In genomic region chr7:155369766-155370165, GRCh38 we compare ENCODE assay signal across 32 cellular contexts.
"Had no signal": no experiment of that assay in that cellular context is flagged by ENCODE, and none has a peak within 500 bp of the region (broad histone marks: within the 10 kb centered on the region; RNA-seq: fewer than 3 reads in every experiment).

No MANE protein-coding gene starts in this region.

- DNase-seq: activated CD4-positive, alpha-beta memory T cell treated with anti-CD3 and anti-CD28 coated beads, Interleukin-2, amount 10 ng/mL, durations not matched to agents 7 days and 5 days; activated CD4-positive, alpha-beta T cell treated with anti-CD3 and anti-CD28 coated beads for 1 hour; activated CD4-positive, alpha-beta T cell treated with anti-CD3 and anti-CD28 coated beads for 48 hours; activated CD4-positive, CD25-positive, alpha-beta regulatory T cell; activated CD8-positive, alpha-beta memory T cell treated with anti-CD3 and anti-CD28 coated beads for 24 hours; activated CD8-positive, alpha-beta memory T cell treated with anti-CD3 and anti-CD28 coated beads, Interleukin-2, amount 10 ng/mL, durations not matched to agents 7 days and 5 days; activated CD8-positive, alpha-beta memory T cell treated with anti-CD3 and anti-CD28 coated beads, Interleukin-2, amount 50 U/mL, for 48 hours; activated effector memory CD4-positive, alpha-beta T cell treated with Interleukin-2 at 50 U/mL for 16 hours; activated naive CD4-positive, alpha-beta T cell treated with anti-CD3 and anti-CD28 coated beads, Interleukin-2, amount 10 ng/mL, durations not matched to agents 7 days and 5 days; activated naive CD8-positive, alpha-beta T cell treated with anti-CD3 and anti-CD28 coated beads, Interleukin-2, amount 50 U/mL, for 24 hours; activated T-cell treated with anti-CD3 and anti-CD28 coated beads, Interleukin-2, amount 50 U/mL, for 48 hours; body of pancreas; caudate nucleus; MM.1S; MV-4-11; NCI-H1092; NCI-H1436 treated with DMSO at 0.1 percent for 48 hours; NCI-H1694 treated with DMSO at 0.1 percent for 48 hours; NCI-H2029; NCI-H345; NCI-H524 treated with DMSO at 0.1 percent for 48 hours; NK-92 treated with Interleukin-12 subunit alpha and Interleukin-12 subunit beta, amount 100 ng/mL, for 24 hours; PC-3; Peyer's patch; RPMI8226; SJCRH30; T1000; WERI-Rb-1 had no signal

- H3K27ac Mint-ChIP-seq: activated CD4-positive, alpha-beta memory T cell treated with anti-CD3 and anti-CD28 coated beads, Interleukin-2, amount 10 ng/mL, durations not matched to agents 7 days and 5 days; activated CD8-positive, alpha-beta memory T cell treated with anti-CD3 and anti-CD28 coated beads, Interleukin-2, amount 10 ng/mL, durations not matched to agents 7 days and 5 days; activated naive CD4-positive, alpha-beta T cell treated with anti-CD3 and anti-CD28 coated beads, Interleukin-2, amount 10 ng/mL, durations not matched to agents 7 days and 5 days; activated naive CD8-positive, alpha-beta T cell; activated naive CD8-positive, alpha-beta T cell treated with anti-CD3 and anti-CD28 coated beads, Interleukin-2, amount 50 U/mL, for 24 hours had no signal

- H3K36me3 Mint-ChIP-seq: activated naive CD4-positive, alpha-beta T cell treated with anti-CD3 and anti-CD28 coated beads, Interleukin-2, amount 10 ng/mL, durations not matched to agents 7 days and 5 days; activated naive CD8-positive, alpha-beta T cell had no signal

- H3K9me3 Mint-ChIP-seq: activated CD4-positive, alpha-beta memory T cell treated with anti-CD3 and anti-CD28 coated beads, Interleukin-2, amount 10 ng/mL, durations not matched to agents 7 days and 5 days; activated naive CD4-positive, alpha-beta T cell treated with anti-CD3 and anti-CD28 coated beads, Interleukin-2, amount 10 ng/mL, durations not matched to agents 7 days and 5 days; activated naive CD8-positive, alpha-beta T cell treated with anti-CD3 and anti-CD28 coated beads, Interleukin-2, amount 50 U/mL, for 24 hours had no signal

- H3K27ac ChIP-seq: body of pancreas, breast epithelium, KMS-11, Peyer's patch, SJCRH30, SK-N-MC, WERI-Rb-1 had no signal

- H3K9me3 ChIP-seq: body of pancreas, breast epithelium, Peyer's patch, SJCRH30 had no signal

- H3K36me3 ChIP-seq: breast epithelium, Peyer's patch, SJCRH30, WERI-Rb-1 had no signal

- ATAC-seq: activated CD8-positive, alpha-beta memory T cell treated with anti-CD3 and anti-CD28 coated beads, Interleukin-2, amount 10 ng/mL, durations not matched to agents 7 days and 5 days; activated naive CD8-positive, alpha-beta T cell treated with anti-CD3 and anti-CD28 coated beads, Interleukin-2, amount 50 U/mL, for 24 hours; body of pancreas; PC-3 had no signal

- H3K4me3 ChIP-seq: body of pancreas, breast epithelium, Peyer's patch, SJCRH30, SK-N-MC had no signal

- H3K4me3 Mint-ChIP-seq: activated CD4-positive, alpha-beta memory T cell treated with anti-CD3 and anti-CD28 coated beads, Interleukin-2, amount 10 ng/mL, durations not matched to agents 7 days and 5 days; activated CD8-positive, alpha-beta memory T cell treated with anti-CD3 and anti-CD28 coated beads, Interleukin-2, amount 10 ng/mL, durations not matched to agents 7 days and 5 days; activated naive CD4-positive, alpha-beta T cell treated with anti-CD3 and anti-CD28 coated beads, Interleukin-2, amount 10 ng/mL, durations not matched to agents 7 days and 5 days; activated naive CD8-positive, alpha-beta T cell; activated naive CD8-positive, alpha-beta T cell treated with anti-CD3 and anti-CD28 coated beads, Interleukin-2, amount 50 U/mL, for 24 hours had no signal
